16 cellular contexts compared by ENCODE assay signal in the genomic region with DNA sequence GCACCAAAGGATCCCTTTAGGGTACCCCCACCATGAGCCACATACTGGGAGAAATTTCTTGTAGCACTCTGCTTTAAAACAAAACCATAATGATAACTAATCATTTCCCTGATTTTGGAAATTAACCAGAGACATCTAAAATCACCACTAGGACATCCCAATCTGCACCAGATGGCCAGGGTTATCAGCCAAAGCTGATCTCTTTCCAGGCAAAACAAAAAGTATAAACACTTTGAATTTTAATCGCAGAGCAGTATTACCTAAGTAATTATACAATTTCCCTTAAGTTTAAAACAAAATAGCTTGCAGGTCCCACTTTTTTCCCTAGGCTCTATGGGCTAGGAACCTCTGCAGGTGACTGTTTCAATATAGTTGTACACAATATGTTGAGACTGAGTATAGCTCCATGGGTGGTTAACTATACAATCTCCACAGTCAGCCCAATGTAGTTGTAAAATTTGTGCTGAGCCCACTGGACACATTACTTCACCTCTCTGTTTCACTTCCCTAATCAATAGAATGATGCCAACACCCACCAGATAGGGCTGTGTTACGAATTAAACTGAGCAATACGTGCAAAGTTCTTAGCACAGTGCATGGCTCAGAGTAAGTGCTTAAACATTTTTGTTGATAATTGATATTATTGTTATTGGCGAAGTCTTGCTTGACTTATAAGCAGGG. TPM values are rescaled to one million over a fixed set of nuclear protein-coding genes. Genes with fewer than 3 reads are reported as not detected.
"Had no signal": no experiment of that assay in that cellular context is flagged by ENCODE, and none has a peak within 500 bp of the region (broad histone marks: within the 10 kb centered on the region; RNA-seq: fewer than 3 reads in every experiment).

No MANE protein-coding gene starts in this region.

- H3K9me3 ChIP-seq: suprapubic skin had no signal

- H3K36me3 ChIP-seq: ascending aorta, left ventricle myocardium inferior, sigmoid colon, suprapubic skin had no signal

- FAIRE-seq: bronchial epithelial cell, endometrium had no signal

- DNase-seq: activated CD4-positive, alpha-beta T cell treated with anti-CD3 and anti-CD28 coated beads, Interleukin-2, amount 50 U/mL, for 48 hours; activated naive CD8-positive, alpha-beta T cell treated with anti-CD3 and anti-CD28 coated beads, Interleukin-2, amount 10 ng/mL, durations not matched to agents 7 days and 5 days; activated T-cell treated with anti-CD3 and anti-CD28 coated beads, Interleukin-2, amount 50 U/mL, for 72 hours; foreskin melanocyte; left ventricle myocardium inferior; occipital lobe; sigmoid colon; stimulated activated CD4-positive, alpha-beta T cell treated with anti-CD3 and anti-CD28 coated beads, Interleukin-12 subunit alpha, Interleukin-12 subunit beta, amount 100 ng/mL, for 4 hours; stimulated activated naive CD4-positive, alpha-beta T cell treated with Interleukin-2 at 50 U/mL for 16 hours; T-helper 2 cell had no signal

- H3K4me1 ChIP-seq: ascending aorta, left ventricle myocardium inferior, sigmoid colon, suprapubic skin had no signal

- H3K4me3 ChIP-seq: ascending aorta, left ventricle myocardium inferior, sigmoid colon, suprapubic skin had no signal

- H3K27ac ChIP-seq: ascending aorta, left ventricle myocardium inferior, sigmoid colon, suprapubic skin had no signal

- H3K27me3 ChIP-seq: ascending aorta, sigmoid colon had no signal

RNA-seq across cellular contexts. Expression of gene NOX5, which starts 0.6 kb away (rescaled TPM):
- total RNA-seq: activated T-cell treated with anti-CD3 and anti-CD28 coated beads, Interleukin-2, amount 50 U/mL, for 72 hours; bronchial epithelial cell; left ventricle myocardium inferior; natural killer cell treated with Interleukin-12 subunit alpha and Interleukin-12 subunit beta and Interleukin-15 and Interleukin-18, amount 100 ng/mL, for 72 hours; pulmonary artery endothelial cell had no signal
